In genomic region chr10:21873198-21873597, GRCh38 we compare ENCODE assay signal across 8 cellular contexts.
"Had no signal": no experiment of that assay in that cellular context is flagged by ENCODE, and none has a peak within 500 bp of the region (broad histone marks: within the 10 kb centered on the region; RNA-seq: fewer than 3 reads in every experiment).

No MANE protein-coding gene starts in this region.

- H3K9ac ChIP-seq: GM23248 had no signal

- H3K27me3 Mint-ChIP-seq: IgD-negative memory B cell had no signal

- H3K27ac Mint-ChIP-seq: HFFc6, IgD-negative memory B cell had no signal

- H3K4me1 Mint-ChIP-seq: IgD-negative memory B cell had no signal

- H3K36me3 ChIP-seq: HAP-1 had no signal

- H3K4me3 Mint-ChIP-seq: HFFc6 had no signal

- H2AFZ ChIP-seq: GM23248 had no signal

- H3K4me3 ChIP-seq: GM23248, HAP-1 had no signal

- H3K27ac ChIP-seq: GM23248 had no signal

- DNase-seq: GM23248, GOT3, H7, HFFc6 had no signal

- FAIRE-seq: HTR-8/SVneo had no signal

- ATAC-seq: HCT116 had no signal
